ENCODE assay signal across 8 cellular contexts in the genomic region with DNA sequence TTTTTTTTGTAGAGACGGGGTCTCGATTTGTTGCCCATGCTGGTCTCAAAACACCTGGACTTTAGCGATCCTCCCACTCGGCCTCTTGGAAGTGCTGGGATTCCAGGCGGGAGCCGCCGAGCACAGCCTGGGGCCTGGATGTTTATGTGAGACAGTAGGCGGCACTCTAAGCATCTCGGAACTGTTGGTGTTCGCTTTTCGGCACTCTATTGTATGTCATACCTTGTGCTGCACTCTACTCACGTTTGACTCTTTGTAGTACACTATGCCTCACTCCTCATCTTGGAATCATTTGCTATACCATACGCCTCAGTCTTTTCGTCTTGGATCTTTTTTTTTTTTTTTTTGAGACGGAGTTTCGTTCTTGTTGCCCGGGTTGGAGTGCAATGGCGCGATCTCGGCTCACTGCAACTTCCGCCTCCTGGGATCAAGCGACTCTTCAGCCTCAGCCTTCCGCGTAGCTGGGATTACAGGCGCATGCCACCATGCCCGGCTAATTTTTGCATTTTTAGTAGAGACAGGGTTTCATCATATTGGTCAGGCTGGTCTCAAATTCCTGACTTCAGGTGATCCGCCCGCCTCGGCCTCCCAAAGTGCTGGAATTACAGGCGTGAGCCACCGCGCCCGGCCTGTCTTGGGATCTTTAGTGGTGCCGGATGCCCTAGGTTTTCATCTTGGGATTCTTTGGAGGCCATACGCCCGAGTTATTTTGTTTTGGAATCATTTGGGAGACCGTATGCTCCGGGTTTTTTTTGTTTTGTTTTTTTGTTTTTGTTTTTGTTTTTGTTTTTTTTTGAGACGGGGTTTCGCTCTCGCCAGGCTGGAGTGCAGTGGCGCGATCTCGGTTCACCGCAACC. TPM values are rescaled to one million over a fixed set of nuclear protein-coding genes. Genes with fewer than 3 reads are reported as not detected.
DNase-seq lines count a peak whose midpoint lies in the region; ATAC-seq, FAIRE-seq and TF ChIP-seq lines count a peak whose summit lies in the region.

No MANE protein-coding gene starts in this region.

- H3K4me1 Mint-ChIP-seq in activated CD4-positive, alpha-beta memory T cell treated with anti-CD3 and anti-CD28 coated beads, Interleukin-2, amount 10 ng/mL, durations not matched to agents 7 days and 5 days: peaks cover 14% of the 10 kb centered on the region

- POLR2A ChIA-PET in AG04449 (lab: Yijun Ruan, JAX): no interaction called here
- POLR2A ChIA-PET in activated CD4-positive, alpha-beta memory T cell treated with anti-CD3 and anti-CD28 coated beads, Interleukin-2, amount 10 ng/mL, durations not matched to agents 7 days and 5 days (lab: Charles Lee): no interaction called here

- DNase-seq in AG04449 (ENCODE audit: low read depth, low spot score): no peak
- DNase-seq in activated CD4-positive, alpha-beta memory T cell treated with anti-CD3 and anti-CD28 coated beads, Interleukin-2, amount 10 ng/mL, durations not matched to agents 7 days and 5 days: peak; percentile 23
- no peak for DNase-seq in keratinocyte (ENCODE audit: low read depth, low spot score)
- DNase-seq in SHP77 (lab: John Stamatoyannopoulos, UW): no peak
- no peak for DNase-seq in effector CD8-positive, alpha-beta T cell (lab: John Stamatoyannopoulos, UW)
- no peak for DNase-seq in effector CD4-positive, alpha-beta T cell

- H3K4me2 ChIP-seq in keratinocyte (ENCODE audit: control insufficient read depth, extremely low read depth, insufficient read depth, low read depth, low read length): peak overlapping the region; percentile 54

- H3K4me3 ChIP-seq in AG04449 (ENCODE audit: low read depth, low read length): peak overlapping the region; percentile 46
- peak overlapping the region in 1 of 3 experiments; percentile 57 for H3K4me3 ChIP-seq in keratinocyte (ENCODE audit: control insufficient read depth in 2 of 3, extremely low read depth in 1 of 3, insufficient read depth in 2 of 3, low read depth in 1 of 3, low read length in 3 of 3)

- ATAC-seq in GM21367 (IDR thresholded peaks at IDR 0.05; ENCODE audit: unreplicated experiment): peak; percentile 45
- ATAC-seq in GM21576 (IDR thresholded peaks at IDR 0.05; ENCODE audit: unreplicated experiment): no peak

- H3K27me3 ChIP-seq in keratinocyte (ENCODE audit: control insufficient read depth, extremely low read depth, insufficient read depth, low read length): peaks cover 31% of the 10 kb centered on the region

- H3K9me3 Mint-ChIP-seq in activated CD4-positive, alpha-beta memory T cell treated with anti-CD3 and anti-CD28 coated beads, Interleukin-2, amount 10 ng/mL, durations not matched to agents 7 days and 5 days: no peaks in the 10 kb centered on the region

- H3K9me1 ChIP-seq in keratinocyte (ENCODE audit: control insufficient read depth, extremely low read depth, insufficient read depth, low read length): no peaks in the 10 kb centered on the region

- no peak overlapping the region for H3K27ac ChIP-seq in keratinocyte (ENCODE audit: control insufficient read depth, insufficient read depth, low read length)

- no peaks in the 10 kb centered on the region for H3K4me1 ChIP-seq in keratinocyte (ENCODE audit: control insufficient read depth, extremely low read depth, insufficient read depth, low read length)

- FAIRE-seq in keratinocyte (lab: Jason Lieb, UNC): no peak

- peak overlapping the region; percentile 30 for H2AFZ ChIP-seq in keratinocyte (ENCODE audit: control insufficient read depth, low read length)

- H4K20me1 ChIP-seq in keratinocyte (ENCODE audit: control insufficient read depth, extremely low read depth, insufficient read depth, low read length): no peaks in the 10 kb centered on the region

- peak overlapping the region; percentile 77 for H3K4me3 Mint-ChIP-seq in activated CD4-positive, alpha-beta memory T cell treated with anti-CD3 and anti-CD28 coated beads, Interleukin-2, amount 10 ng/mL, durations not matched to agents 7 days and 5 days

- CTCF ChIA-PET in AG04449 (lab: Yijun Ruan, JAX): no interaction called here
- CTCF ChIA-PET in activated CD4-positive, alpha-beta memory T cell treated with anti-CD3 and anti-CD28 coated beads, Interleukin-2, amount 10 ng/mL, durations not matched to agents 7 days and 5 days (lab: Charles Lee): interaction anchor here (0.7 kb wide), 2 partner anchors 55 to 1633 kb away, joined by 3 read pairs; no protein-coding TSS in a partner anchor

- peak; percentile 7 for TF ChIP-seq CTCF in AG04449 (IDR thresholded peaks at IDR 0.05; ENCODE audit: insufficient read depth, low read length, missing control alignments)
- peak in 1 of 3 experiments; percentile 49 for TF ChIP-seq CTCF in keratinocyte (optimal IDR thresholded peaks at IDR 0.05 in 1 of 3, IDR thresholded peaks at IDR 0.05 in 1 of 3, conservative IDR thresholded peaks at IDR 0.05 in 1 of 3; ENCODE audit: extremely low read depth in 1 of 3, insufficient read depth in 2 of 3, low read length in 3 of 3)

- H3K36me3 ChIP-seq in keratinocyte (ENCODE audit: control insufficient read depth in 2 of 2, extremely low read depth in 1 of 2, insufficient read depth in 2 of 2, low read length in 2 of 2): no peaks in the 10 kb centered on the region

- H3K36me3 Mint-ChIP-seq in activated CD4-positive, alpha-beta memory T cell treated with anti-CD3 and anti-CD28 coated beads, Interleukin-2, amount 10 ng/mL, durations not matched to agents 7 days and 5 days (ENCODE audit: low read depth): no peaks in the 10 kb centered on the region

- dilution Hi-C loops in keratinocyte (cut with MboI; ENCODE audit: extremely low pct_ligation_motif_present, low sequenced_read_pairs): no loop called here

- no peak overlapping the region for H3K27ac Mint-ChIP-seq in activated CD4-positive, alpha-beta memory T cell treated with anti-CD3 and anti-CD28 coated beads, Interleukin-2, amount 10 ng/mL, durations not matched to agents 7 days and 5 days

- no peaks in the 10 kb centered on the region for H3K79me2 ChIP-seq in keratinocyte (ENCODE audit: control insufficient read depth, insufficient read depth, low read length)

- H3K27me3 Mint-ChIP-seq in activated CD4-positive, alpha-beta memory T cell treated with anti-CD3 and anti-CD28 coated beads, Interleukin-2, amount 10 ng/mL, durations not matched to agents 7 days and 5 days: peaks cover 47% of the 10 kb centered on the region

- no peaks in the 10 kb centered on the region for H3K9me3 ChIP-seq in keratinocyte (ENCODE audit: control insufficient read depth, low read depth, low read length)

- H3K9ac ChIP-seq in keratinocyte (ENCODE audit: control insufficient read depth, extremely low read depth, insufficient read depth, low read length): no peak overlapping the region

RNA-seq across cellular contexts. Expression of a gene that starts 24.2 kb away (rescaled TPM):
- total RNA-seq in activated CD4-positive, alpha-beta memory T cell treated with anti-CD3 and anti-CD28 coated beads, Interleukin-2, amount 10 ng/mL, durations not matched to agents 7 days and 5 days: 10 to 100 TPM; 13.2 to 15.6 TPM
- 2.4 to 4.1 TPM (median 2.9 TPM) in 3 replicates for polyA plus RNA-seq in keratinocyte
- polyA plus RNA-seq in keratinocyte (2011; ENCODE audit: low read depth): 2.1 TPM
- polyA plus RNA-seq in keratinocyte (2011; cell fraction: cytosol; rRNA removed): 1.0 and 2.4 TPM in 2 replicates
- 4.8 and 9.1 TPM in 2 replicates for polyA plus RNA-seq in keratinocyte (2011; cell fraction: nucleus; rRNA removed)
- polyA plus RNA-seq in keratinocyte (2012; ENCODE audit: low replicate concordance): 1.5 and 1.7 TPM in 2 replicates
- polyA minus RNA-seq in keratinocyte: 2.8 to 15.5 TPM (median 8.7 TPM) in 3 replicates
- 2.5 TPM for polyA minus RNA-seq in keratinocyte (2011; cell fraction: cytosol; rRNA and poly(A)+ RNA removed)
- 7.4 and 14.8 TPM in 2 replicates for polyA minus RNA-seq in keratinocyte (2011; cell fraction: nucleus; rRNA and poly(A)+ RNA removed)
